Comparison of ENCODE assay signal across 8 cellular contexts in the genomic region with DNA sequence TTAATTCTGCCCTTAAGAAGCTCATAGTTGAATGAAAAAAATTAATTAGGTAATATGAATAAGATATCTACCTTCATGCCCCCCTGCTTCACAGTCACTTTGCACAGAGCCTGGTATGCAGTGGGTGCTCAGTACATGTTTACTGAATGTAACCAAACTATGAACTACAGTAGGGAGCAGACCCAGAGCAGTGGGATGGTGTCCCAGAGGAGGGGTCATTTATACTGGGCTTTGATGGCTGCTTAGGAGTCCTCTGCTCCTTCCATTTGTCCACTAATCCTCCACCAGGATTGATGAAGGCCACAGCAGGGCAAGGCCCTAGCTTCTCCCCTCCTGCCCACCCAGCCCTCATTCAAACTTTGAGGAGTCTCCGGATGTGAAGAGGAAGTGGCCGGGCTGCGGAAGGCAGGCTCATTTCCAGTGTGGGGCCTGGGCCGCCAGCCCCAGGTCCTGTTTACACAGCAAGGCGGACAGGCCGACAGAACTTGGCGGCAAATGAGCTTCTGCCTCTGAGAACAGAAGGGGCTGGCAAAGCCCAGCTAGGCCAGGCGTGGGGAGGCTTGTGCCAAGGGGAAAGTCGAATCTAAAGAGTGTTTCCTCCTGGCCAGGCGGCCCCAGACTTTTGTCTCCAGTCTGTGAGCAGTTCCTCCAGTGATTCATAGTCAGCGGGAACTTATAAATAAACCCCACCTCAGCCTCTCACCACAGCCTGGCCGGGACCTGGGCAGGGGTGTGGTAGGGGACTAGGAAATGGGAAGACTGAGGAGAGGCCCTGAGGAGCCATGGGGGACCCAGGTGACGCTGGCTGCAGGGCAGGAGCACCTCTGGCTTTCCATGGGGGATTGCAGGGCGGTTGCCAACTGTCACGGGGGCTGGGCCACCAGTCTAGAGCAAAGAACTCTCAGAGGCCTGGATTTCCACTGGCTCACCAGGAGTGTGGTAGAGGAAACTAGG. TPM values are rescaled to one million over a fixed set of nuclear protein-coding genes. Genes with fewer than 3 reads are reported as not detected.
DNase-seq lines count a peak whose midpoint lies in the region; ATAC-seq and TF ChIP-seq lines count a peak whose summit lies in the region.

No MANE protein-coding gene starts in this region.

- peak; percentile 64 for ATAC-seq in omental fat pad (ENCODE audit: low FRiP score)

- peaks cover 8% of the 10 kb centered on the region; the same call in 1 of the 2 replicates for H3K4me1 ChIP-seq in SJCRH30

- no peaks in the 10 kb centered on the region for H3K9me3 Mint-ChIP-seq in activated CD4-positive, alpha-beta T cell treated with anti-CD3 and anti-CD28 coated beads, Interleukin-2, amount 10 ng/mL, durations not matched to agents 24 days and 14 days

- no peaks in the 10 kb centered on the region for H3K36me3 Mint-ChIP-seq in activated CD4-positive, alpha-beta T cell treated with anti-CD3 and anti-CD28 coated beads, Interleukin-2, amount 10 ng/mL, durations not matched to agents 24 days and 14 days (ENCODE audit: low read depth)

- DNase-seq in GF-D8 (lab: John Stamatoyannopoulos, UW) (peak; percentile 70), SJCRH30 (peak; percentile 30 to 39), globus pallidus (ENCODE audit: low spot score) (peak; percentile 75), omental fat pad (ENCODE audit: low spot score) (peak; percentile 23), T-helper 9 cell (no peak), NCI-H1092 (lab: John Stamatoyannopoulos, UW) (no peak), dedifferentiated amniotic fluid mesenchymal stem cell (ENCODE audit: extremely low spot score) (no peak)
- DNase-seq in activated CD4-positive, alpha-beta T cell treated with anti-CD3 and anti-CD28 coated beads, Interleukin-2, amount 10 ng/mL, durations not matched to agents 24 days and 14 days, result no peak

- no peaks in the 10 kb centered on the region for H3K36me3 ChIP-seq in SJCRH30

- intact Hi-C loops in activated CD4-positive, alpha-beta T cell treated with anti-CD3 and anti-CD28 coated beads, Interleukin-2, amount 10 ng/mL, durations not matched to agents 24 days and 14 days (cut with micrococcal nuclease), result loop anchor here (10.0 kb wide), 1 partner anchor 87 kb away; the partner anchor contains the start of gene SMAD6

- H3K27ac Mint-ChIP-seq in activated CD4-positive, alpha-beta T cell treated with anti-CD3 and anti-CD28 coated beads, Interleukin-2, amount 10 ng/mL, durations not matched to agents 24 days and 14 days, result no peak overlapping the region

- H3K4me3 ChIP-seq in SJCRH30, result peak overlapping the region; percentile 6; the same call in 1 of the 2 replicates

- peak overlapping the region; percentile 35; the same call in 1 of the 2 replicates for H3K27ac ChIP-seq in SJCRH30

- peaks cover 6% of the 10 kb centered on the region for H3K4me1 Mint-ChIP-seq in activated CD4-positive, alpha-beta T cell treated with anti-CD3 and anti-CD28 coated beads, Interleukin-2, amount 10 ng/mL, durations not matched to agents 24 days and 14 days

- H3K27me3 ChIP-seq in SJCRH30, result no peaks in the 10 kb centered on the region

- H3K4me3 Mint-ChIP-seq in activated CD4-positive, alpha-beta T cell treated with anti-CD3 and anti-CD28 coated beads, Interleukin-2, amount 10 ng/mL, durations not matched to agents 24 days and 14 days, result no peak overlapping the region

- H3K9me3 ChIP-seq in SJCRH30 (replicated peaks), result no peaks in the 10 kb centered on the region

- TF ChIP-seq CTCF in omental fat pad (IDR thresholded peaks at IDR 0.05), result no peak

- H3K27me3 Mint-ChIP-seq in activated CD4-positive, alpha-beta T cell treated with anti-CD3 and anti-CD28 coated beads, Interleukin-2, amount 10 ng/mL, durations not matched to agents 24 days and 14 days, result peaks cover 9% of the 10 kb centered on the region

RNA-seq across cellular contexts. Expression of gene LCTL, which starts 51.6 kb away (rescaled TPM):
- 1.8 and 2.0 TPM in 2 replicates for total RNA-seq in SJCRH30 (2014; rRNA removed; shearing (Covaris generic))
- total RNA-seq in omental fat pad, result not detected
- total RNA-seq in activated CD4-positive, alpha-beta T cell treated with anti-CD3 and anti-CD28 coated beads, Interleukin-2, amount 10 ng/mL, durations not matched to agents 24 days and 14 days, result not detected in 2 replicates

Comparison
In these comparisons a context has a peak if more than half of its experiments do, and no peak if none do; other contexts are left out.
1. DNase-seq: peak in GF-D8 (single experiment), SJCRH30 (2 of 2), globus pallidus (single experiment) and omental fat pad (single experiment); none in T-helper 9 cell (single experiment), NCI-H1092 (single experiment), dedifferentiated amniotic fluid mesenchymal stem cell (single experiment) and activated CD4-positive, alpha-beta T cell treated with anti-CD3 and anti-CD28 coated beads, Interleukin-2, amount 10 ng/mL, durations not matched to agents 24 days and 14 days (single experiment).